Comparison of ENCODE assay signal across 7 cellular contexts in genomic region chr17:33778505-33779398, GRCh38.
DNase-seq lines count a peak whose midpoint lies in the region; ATAC-seq, FAIRE-seq and TF ChIP-seq lines count a peak whose summit lies in the region.

No MANE protein-coding gene starts in this region.

- H3K9me3 ChIP-seq in PC-9 (ENCODE audit: insufficient read depth, low read depth) = no peaks in the 10 kb centered on the region
- no peaks in the 10 kb centered on the region for H3K9me3 ChIP-seq in breast epithelium
- H3K9me3 ChIP-seq in kidney (ENCODE audit: control insufficient read depth in 1 of 2, low read length in 2 of 2) = no peaks in the 10 kb centered on the region

- no peaks in the 10 kb centered on the region for H4K20me1 ChIP-seq in PC-9 (ENCODE audit: insufficient read depth)

- H3K36me3 ChIP-seq in PC-9 (ENCODE audit: low read depth) (no peaks in the 10 kb centered on the region), breast epithelium (no peaks in the 10 kb centered on the region), kidney (ENCODE audit: control insufficient read depth in 1 of 2, insufficient read depth in 2 of 2, low read length in 2 of 2) (no peaks in the 10 kb centered on the region)

- POLR2A ChIA-PET in PC-9 (lab: Charles Lee; ENCODE audit: unreplicated experiment) = no interaction called here

- H3K27ac ChIP-seq in PC-9 = no peak overlapping the region
- no peak overlapping the region for H3K27ac ChIP-seq in breast epithelium
- no peak overlapping the region for H3K27ac ChIP-seq in kidney (ENCODE audit: low read depth in 2 of 2, low read length in 2 of 2)

- ATAC-seq in GM19467 (IDR thresholded peaks at IDR 0.05; ENCODE audit: unreplicated experiment) = no peak

- no peaks in the 10 kb centered on the region for H3K79me2 ChIP-seq in PC-9 (ENCODE audit: low read depth)

- intact Hi-C loops in PC-9 (cut with micrococcal nuclease; ENCODE audit: unreplicated experiment) (loop anchor here (1.0 kb wide), 1 partner anchor 368 kb away; no protein-coding TSS in a partner anchor), breast epithelium (cut with DNase I; ENCODE audit: low total_unique reads) (no loop called here), kidney (cut with DNase I) (no loop called here)

- H3K4me1 ChIP-seq in PC-9 (replicated peaks; ENCODE audit: insufficient read depth) (no peaks in the 10 kb centered on the region), breast epithelium (no peaks in the 10 kb centered on the region), kidney (ENCODE audit: control insufficient read depth in 1 of 2, insufficient read depth in 1 of 2, low read depth in 1 of 2, low read length in 2 of 2) (no peaks in the 10 kb centered on the region)

- FAIRE-seq in kidney (lab: Jason Lieb, UNC) = peak; percentile 94

- TF ChIP-seq CTCF in PC-9 (conservative IDR thresholded peaks at IDR 0.05) (peak; percentile 98), breast epithelium (IDR thresholded peaks at IDR 0.05) (peak; percentile 82 to 91 (median 88)), kidney (IDR thresholded peaks at IDR 0.05; ENCODE audit: borderline replicate concordance, extremely low read depth, insufficient read depth) (peak; percentile 94)

- H3K4me2 ChIP-seq in PC-9 = no peak overlapping the region

- no TSS peak for BruUV-seq in PC-9 (replicated peaks; lab: Mats Ljungman, UMichigan)

- H3K4me3 ChIP-seq in PC-9 (no peak overlapping the region), breast epithelium (no peak overlapping the region), kidney (ENCODE audit: low read length in 2 of 2) (no peak overlapping the region)

- DNase-seq in DMS79 (lab: John Stamatoyannopoulos, UW) = peak; percentile 52
- peak; percentile 45 for DNase-seq in HPDE6-E6E7 (ENCODE audit: extremely low spot score)
- peak; percentile 31 to 38 for DNase-seq in PC-9
- DNase-seq in breast epithelium (ENCODE audit: low spot score in 2 of 2) = peak in 1 of 2 donors; percentile 20
- DNase-seq in kidney = no peak
- DNase-seq in stimulated activated CD4-positive, alpha-beta T cell treated with anti-CD3 and anti-CD28 coated beads, Interleukin-4, amount 100 ng/mL, for 1 hour = peak; percentile 21

- no peak for TF ChIP-seq POLR2A in breast epithelium (IDR thresholded peaks at IDR 0.05)

- H2AFZ ChIP-seq in PC-9 = no peak overlapping the region

- H3K9ac ChIP-seq in kidney (ENCODE audit: low read length in 2 of 2) = no peak overlapping the region

- peaks cover 21% of the 10 kb centered on the region for H3K27me3 ChIP-seq in PC-9 (ENCODE audit: insufficient read depth, low read depth)
- H3K27me3 ChIP-seq in breast epithelium = peaks cover 0 to 8% of the 10 kb centered on the region in 2 donors

- H3F3A ChIP-seq in PC-9 (ENCODE audit: insufficient read depth, low read depth) = no peaks in the 10 kb centered on the region

- no peaks in the 10 kb centered on the region for H3K9me2 ChIP-seq in PC-9 (ENCODE audit: insufficient read depth)

- CTCF ChIA-PET in PC-9 (lab: Charles Lee) = interaction anchor here (0.6 to 0.7 kb wide), 2 partner anchors 705 to 1114 kb away, joined by 3 read pairs; no protein-coding TSS in a partner anchor
